ENCODE assay signal across 9 cellular contexts in genomic region chr2:159939946-159940345, GRCh38. TPM values are rescaled to one million over a fixed set of nuclear protein-coding genes. Genes with fewer than 3 reads are reported as not detected.
DNase-seq lines count a peak whose midpoint lies in the region; ATAC-seq, FAIRE-seq and TF ChIP-seq lines count a peak whose summit lies in the region.
"Had no signal": no experiment of that assay in that cellular context is flagged by ENCODE, and none has a peak within 500 bp of the region (broad histone marks: within the 10 kb centered on the region; RNA-seq: fewer than 3 reads in every experiment).

No MANE protein-coding gene starts in this region.

- H3K4me3 ChIP-seq in H1 (ENCODE audit: extremely low read depth in 1 of 4, insufficient read depth in 2 of 4, low read depth in 3 of 4, low read length in 4 of 4): no peak overlapping the region

- no peaks in the 10 kb centered on the region for H3K79me1 ChIP-seq in H1 (ENCODE audit: low read depth, low read length)

- no peaks in the 10 kb centered on the region for H3K4me1 ChIP-seq in H1 (replicated peaks in 1 of 4; ENCODE audit: control insufficient read depth in 3 of 4, insufficient read depth in 4 of 4, low read length in 3 of 4)

- H2BK12ac ChIP-seq in H1 (ENCODE audit: low read depth, low read length): no peak overlapping the region

- no peak overlapping the region for H3K4me2 ChIP-seq in H1 (ENCODE audit: insufficient read depth in 1 of 2, low read depth in 2 of 2, low read length in 2 of 2)

- CTCF ChIA-PET in H1 (lab: Charles Lee; ENCODE audit: partially characterized antibody): interaction anchor here (0.8 to 3.7 kb wide), 10 partner anchors 9 to 181 kb away, joined by 3 to 17 read pairs (median 4); no protein-coding TSS in a partner anchor

- no peaks in the 10 kb centered on the region for H3K79me2 ChIP-seq in H1 (ENCODE audit: control insufficient read depth in 1 of 2, insufficient read depth in 2 of 2, low read length in 2 of 2)

- no peak overlapping the region for H3K4ac ChIP-seq in H1 (replicated peaks; ENCODE audit: insufficient read length, low read depth, low read length)

- no peak for FAIRE-seq in H1 (lab: Jason Lieb, UNC)

- DNase-seq in AG08395 (ENCODE audit: low spot score): peak; percentile 40
- DNase-seq in NCI-H1694 treated with DMSO at 0.1 percent for 48 hours (lab: John Stamatoyannopoulos, UW): peak; percentile 80
- no peak for DNase-seq in H1 (ENCODE audit: low read depth in 1 of 2, low spot score in 2 of 2)
- DNase-seq in ureter (ENCODE audit: low spot score): no peak
- no peak for DNase-seq in central memory CD4-positive, alpha-beta T cell
- DNase-seq in left cardiac atrium: no peak

- no peak overlapping the region for H2AK5ac ChIP-seq in H1 (ENCODE audit: low read depth, low read length)

- no peak overlapping the region for H3K27ac ChIP-seq in H1 (ENCODE audit: low read depth, low read length)
- H3K27ac ChIP-seq: epithelial cell of prostate had no signal

- H2BK20ac ChIP-seq in H1 (ENCODE audit: low read length): no peak overlapping the region

- H3K36me3 ChIP-seq in H1 (ENCODE audit: control insufficient read depth in 2 of 4, insufficient read depth in 4 of 4, low read length in 3 of 4): no peaks in the 10 kb centered on the region

- POLR2A ChIA-PET in H1 (lab: Charles Lee; ENCODE audit: partially characterized antibody): no interaction called here

- no peak overlapping the region for H3K9ac ChIP-seq in H1 (replicated peaks in 1 of 4; ENCODE audit: extremely low read depth in 1 of 4, low read depth in 3 of 4, low read length in 3 of 4)

- no peak overlapping the region for H2BK15ac ChIP-seq in H1 (ENCODE audit: low read length)

- H3K23me2 ChIP-seq in H1 (ENCODE audit: low read depth, low read length): no peaks in the 10 kb centered on the region

- TF ChIP-seq POLR2A in GM18505 (IDR thresholded peaks at IDR 0.05; ENCODE audit: borderline replicate concordance, extremely low read depth, insufficient read depth, insufficient read length) (no peak), H1 (IDR thresholded peaks at IDR 0.05; ENCODE audit: control extremely low read depth in 1 of 2, low read depth in 2 of 2, low read length in 2 of 2) (no peak)

- no peaks in the 10 kb centered on the region for H3K27me3 ChIP-seq in H1 (replicated peaks in 1 of 4; ENCODE audit: control insufficient read depth in 3 of 4, extremely low read depth in 1 of 4, insufficient read depth in 3 of 4, low read length in 3 of 4)

- H4K8ac ChIP-seq in H1 (ENCODE audit: extremely low read depth, insufficient read depth, low read length): no peak overlapping the region

- no peaks in the 10 kb centered on the region for H3K9me3 ChIP-seq in H1 (ENCODE audit: insufficient read depth in 2 of 2, low read depth in 1 of 2, low read length in 1 of 2)

- no peak overlapping the region for H2BK5ac ChIP-seq in H1 (ENCODE audit: low read depth, low read length)

- no peak overlapping the region for H4K5ac ChIP-seq in H1 (ENCODE audit: insufficient read length, low read depth, low read length)

- H2AFZ ChIP-seq in H1 (ENCODE audit: low read length): no peak overlapping the region

- H3K56ac ChIP-seq in H1 (replicated peaks; ENCODE audit: insufficient read length, low read depth, low read length): no peak overlapping the region

- intact Hi-C loops in left cardiac atrium (cut with DNase I): no loop called here

- TF ChIP-seq EP300 in H1 (IDR thresholded peaks at IDR 0.05; ENCODE audit: borderline replicate concordance in 1 of 2, low read depth in 2 of 2, low read length in 2 of 2): no peak

- no peak overlapping the region for H4K91ac ChIP-seq in H1 (replicated peaks; ENCODE audit: insufficient read length, low read length)

- TF ChIP-seq RAD21 in H1 (IDR thresholded peaks at IDR 0.05 in 1 of 2, conservative IDR thresholded peaks at IDR 0.05 in 1 of 2; ENCODE audit: low read depth in 2 of 2, low read length in 2 of 2): peak; percentile 47 to 58

- H3K18ac ChIP-seq in H1 (ENCODE audit: extremely low read depth, low read length): no peak overlapping the region

- peak; percentile 82 for ATAC-seq in GM18505 (IDR thresholded peaks at IDR 0.05; ENCODE audit: unreplicated experiment)
- ATAC-seq in HG02840 (IDR thresholded peaks at IDR 0.05; ENCODE audit: low FRiP score, unreplicated experiment): peak; percentile 59
- ATAC-seq in left cardiac atrium: no peak

- H4K20me1 ChIP-seq in H1 (replicated peaks in 1 of 2; ENCODE audit: control insufficient read depth in 1 of 2, insufficient read depth in 2 of 2, low read length in 2 of 2): no peaks in the 10 kb centered on the region

- no peak overlapping the region for H3K23ac ChIP-seq in H1 (ENCODE audit: insufficient read length)

- peak in 2 of 3 experiments; percentile 23 to 33; a peak in 2 of 4 replicates for TF ChIP-seq CTCF in H1 (IDR thresholded peaks at IDR 0.05; ENCODE audit: control extremely low read depth in 1 of 3, insufficient read depth in 1 of 3, low read depth in 1 of 3, low read length in 3 of 3)

- no peak overlapping the region for H3K14ac ChIP-seq in H1 (ENCODE audit: insufficient read length)

- no peak overlapping the region for H2BK120ac ChIP-seq in H1 (replicated peaks; ENCODE audit: low read depth, low read length)

TF ChIP-seq in H1, 55 proteins besides CTCF, POLR2A, EP300 and RAD21 (continues in another document):
- TF ChIP-seq CBX8 (IDR thresholded peaks at IDR 0.05; ENCODE audit: borderline replicate concordance, low read depth, low read length) (no peak), NANOG (IDR thresholded peaks at IDR 0.05; ENCODE audit: insufficient read depth, low read depth, low read length, poor library complexity, severe bottlenecking) (no peak), BACH1 (IDR thresholded peaks at IDR 0.05; ENCODE audit: low read length) (no peak), CBX5 (IDR thresholded peaks at IDR 0.05; ENCODE audit: low read depth, low read length) (no peak), SUZ12 (IDR thresholded peaks at IDR 0.05; ENCODE audit: low read length) (no peak), TEAD4 (IDR thresholded peaks at IDR 0.05; ENCODE audit: low read depth, low read length) (no peak), CEBPB (IDR thresholded peaks at IDR 0.05; ENCODE audit: low read depth, low read length) (no peak), RXRA (IDR thresholded peaks at IDR 0.05; ENCODE audit: insufficient read depth, low read depth, low read length) (no peak), ATF3 (IDR thresholded peaks at IDR 0.05; ENCODE audit: insufficient read depth, low read depth, low read length) (no peak), KDM5A (IDR thresholded peaks at IDR 0.05; ENCODE audit: low read length) (no peak)

RNA-seq across cellular contexts. Expression of gene LY75, which starts 35.4 kb away (rescaled TPM):
- total RNA-seq in H1 (2021; fragmentation: NEBNext Ultra II Directional; extraction: Animal tissue kit (Norgen Biotek cat#: 25700)): 4.2 and 5.5 TPM in 2 replicates
- 2.7 TPM in 2 replicates for polyA plus RNA-seq in H1 (2011; rRNA removed)
- 2.6 TPM for polyA plus RNA-seq in H1 (2011; cell fraction: cytosol; rRNA removed)
- polyA plus RNA-seq in H1 (2011; cell fraction: nucleus; rRNA removed): 3.5 TPM
- 1.6 to 2.6 TPM (median 2.3 TPM) in 4 replicates for polyA plus RNA-seq in H1 (2012, experiment 1 of 2)
- polyA plus RNA-seq in H1 (2012, experiment 2 of 2): 0.20 TPM
- 5.0 TPM for polyA plus RNA-seq in H1 (2013, experiment 1 of 2)
- 4.7 TPM for polyA plus RNA-seq in H1 (2013, experiment 2 of 2)
- 6.5 and 8.1 TPM in 2 replicates for polyA minus RNA-seq in H1 (2011; rRNA and poly(A)+ RNA removed)
- polyA minus RNA-seq in H1 (2011; cell fraction: cytosol; rRNA and poly(A)+ RNA removed): 2.7 TPM
- 14.5 TPM for polyA minus RNA-seq in H1 (2011; cell fraction: nucleus; rRNA and poly(A)+ RNA removed)
- 42.4 TPM for total RNA-seq in ureter
- total RNA-seq in left cardiac atrium: 1 to 10 TPM; 1.1 to 1.3 TPM

Comparison
In these comparisons a context has a peak if more than half of its experiments do, and no peak if none do; other contexts are left out.
1. DNase-seq: peak in AG08395 (single experiment) and NCI-H1694 treated with DMSO at 0.1 percent for 48 hours (single experiment); none in H1 (0 of 2), ureter (single experiment), central memory CD4-positive, alpha-beta T cell (single experiment) and left cardiac atrium (single experiment).
2. ATAC-seq: peak in GM18505 (single experiment) and HG02840 (single experiment); none in left cardiac atrium (0 of 2).